ENCODE assay signal across 8 cellular contexts in genomic region chr6:79630400-79630882, GRCh38. TPM values are rescaled to one million over a fixed set of nuclear protein-coding genes. Genes with fewer than 3 reads are reported as not detected.
DNase-seq lines count a peak whose midpoint lies in the region; ATAC-seq and TF ChIP-seq lines count a peak whose summit lies in the region.

No MANE protein-coding gene starts in this region.

- WGBS in IMR-90 (ENCODE audit: extremely low coverage in 2 of 2, insufficient read length in 1 of 2), 2 experiments, result 0% methylated on average over 1 of the region's 8 CpGs; no CpG with 5 or more reads in 1 of the 2 experiments

- H3K56ac ChIP-seq in IMR-90 (ENCODE audit: extremely low read depth, insufficient read depth, low read length), result no peak overlapping the region

- H3K4me3 ChIP-seq in ACC112 (ENCODE audit: low read depth, low read length) (peak overlapping the region; percentile 97), IMR-90 (ENCODE audit: insufficient read depth, low read depth, low read length) (peak overlapping the region; percentile 78)

- no peak overlapping the region for H2BK5ac ChIP-seq in IMR-90 (ENCODE audit: low read depth, low read length, poor library complexity, severe bottlenecking)

- no peak overlapping the region for H3K14ac ChIP-seq in IMR-90 (replicated peaks; ENCODE audit: low read depth, low read length)

- H2BK120ac ChIP-seq in IMR-90 (ENCODE audit: low read depth, low read length), result no peak overlapping the region

- CTCF ChIA-PET in IMR-90 (lab: Yijun Ruan, JAX), result no interaction called here

- ATAC-seq in IMR-90 (ENCODE audit: low read depth) (no peak), GM18861 (IDR thresholded peaks at IDR 0.05; ENCODE audit: unreplicated experiment) (no peak)
- no peak for ATAC-seq in naive thymus-derived CD8-positive, alpha-beta T cell

- H4K91ac ChIP-seq in IMR-90 (ENCODE audit: insufficient read depth, low read depth, low read length), result no peak overlapping the region

- H3K4me1 Mint-ChIP-seq in dendritic cell treated with granulocyte-macrophage colony-stimulating factor and Interleukin-4, amounts not matched to agents 40 ng/mL and 50 ng/mL, for 4 days (ENCODE audit: low read depth), result peaks cover 14% of the 10 kb centered on the region
- H3K4me1 Mint-ChIP-seq in naive thymus-derived CD8-positive, alpha-beta T cell, result peaks cover 5 to 15% (median 11%) of the 10 kb centered on the region in 4 donors

- H3K79me2 ChIP-seq in ACC112 (ENCODE audit: control insufficient read depth, insufficient read depth, low read length, unreplicated experiment), result no peaks in the 10 kb centered on the region

- peak overlapping the region; percentile 96 for H3K4me2 ChIP-seq in IMR-90 (ENCODE audit: low read depth, low read length)

- H4K5ac ChIP-seq in IMR-90 (ENCODE audit: low read depth, low read length), result no peak overlapping the region

- peak overlapping the region; percentile 11 for H3K27ac Mint-ChIP-seq in dendritic cell treated with granulocyte-macrophage colony-stimulating factor and Interleukin-4, amounts not matched to agents 40 ng/mL and 50 ng/mL, for 4 days
- H3K27ac Mint-ChIP-seq in naive thymus-derived CD8-positive, alpha-beta T cell, result peak overlapping the region in 2 of 10 donors; percentile 43 to 70

- no peak for TF ChIP-seq CTCF in IMR-90 (conservative IDR thresholded peaks at IDR 0.05; ENCODE audit: low read depth, low read length)

- H3K9me1 ChIP-seq in IMR-90 (ENCODE audit: insufficient read depth, low read length), result peaks cover 5% of the 10 kb centered on the region

- no peaks in the 10 kb centered on the region for H3K36me3 Mint-ChIP-seq in dendritic cell treated with granulocyte-macrophage colony-stimulating factor and Interleukin-4, amounts not matched to agents 40 ng/mL and 50 ng/mL, for 4 days (ENCODE audit: low read depth)
- H3K36me3 Mint-ChIP-seq in naive thymus-derived CD8-positive, alpha-beta T cell, result no peaks in the 10 kb centered on the region

- peaks cover 35% of the 10 kb centered on the region for H3K27me3 Mint-ChIP-seq in dendritic cell treated with granulocyte-macrophage colony-stimulating factor and Interleukin-4, amounts not matched to agents 40 ng/mL and 50 ng/mL, for 4 days
- H3K27me3 Mint-ChIP-seq in naive thymus-derived CD8-positive, alpha-beta T cell, result peaks cover 18 to 45% (median 30%) of the 10 kb centered on the region in 5 donors

- H2AFZ ChIP-seq in ACC112 (ENCODE audit: low read length, unreplicated experiment), result peak overlapping the region; percentile 87
- H2AFZ ChIP-seq in IMR-90 (replicated peaks; ENCODE audit: low read length, poor library complexity), result peak overlapping the region; percentile 93

- no peak for TF ChIP-seq RAD21 in IMR-90 (IDR thresholded peaks at IDR 0.05; ENCODE audit: low read length)

- no peaks in the 10 kb centered on the region for H3K36me3 ChIP-seq in ACC112 (ENCODE audit: insufficient read depth, low read length)
- no peaks in the 10 kb centered on the region for H3K36me3 ChIP-seq in IMR-90 (ENCODE audit: control insufficient read depth, insufficient read depth, low read length)

- H3K27ac ChIP-seq in ACC112 (ENCODE audit: low read depth, low read length), result no peak overlapping the region
- no peak overlapping the region for H3K27ac ChIP-seq in IMR-90 (ENCODE audit: insufficient read depth, low read length)

- DNase-seq in IMR-90, result no peak
- no peak for DNase-seq in naive thymus-derived CD8-positive, alpha-beta T cell
- no peak for DNase-seq in hepatic stellate cell (ENCODE audit: low spot score)
- DNase-seq in amygdala (lab: John Stamatoyannopoulos, UW), result no peak
- no peak for DNase-seq in NCI-H345 treated with DMSO at 0.1 percent for 48 hours (lab: John Stamatoyannopoulos, UW; ENCODE audit: unreplicated experiment)

- H3K27me3 ChIP-seq in ACC112 (ENCODE audit: insufficient read depth, low read length) (peaks cover 37% of the 10 kb centered on the region), IMR-90 (ENCODE audit: control insufficient read depth, insufficient read depth, low read length) (peaks cover 2% of the 10 kb centered on the region)

- no peak overlapping the region for H2AK5ac ChIP-seq in IMR-90 (ENCODE audit: low read depth, low read length)

- no peak overlapping the region for H4K8ac ChIP-seq in IMR-90 (ENCODE audit: low read depth in 2 of 2, low read length in 2 of 2)

- H3K23ac ChIP-seq in IMR-90 (ENCODE audit: low read depth, low read length), result no peak overlapping the region

- no peak overlapping the region for H2BK20ac ChIP-seq in IMR-90 (ENCODE audit: low read depth, low read length)

- POLR2A ChIA-PET in IMR-90 (lab: Charles Lee; ENCODE audit: unreplicated experiment), result interaction anchor here (0.6 kb wide), 1 partner anchor 14 kb away, joined by 5 read pairs; no protein-coding TSS in a partner anchor
- POLR2A ChIA-PET in naive thymus-derived CD8-positive, alpha-beta T cell (lab: Charles Lee), result interaction anchor here (1.2 to 1.8 kb wide), 2 partner anchors 8 to 10 kb away, joined by 4 to 7 read pairs; no protein-coding TSS in a partner anchor

- BruUV-seq in IMR-90 (replicated peaks; lab: Mats Ljungman, UMichigan), result no TSS peak

- H3K4ac ChIP-seq in IMR-90 (ENCODE audit: low read depth, low read length), result no peak overlapping the region

- intact Hi-C loops in IMR-90 (cut with micrococcal nuclease), result no loop called here
- intact Hi-C loops in dendritic cell treated with granulocyte-macrophage colony-stimulating factor and Interleukin-4, amounts not matched to agents 40 ng/mL and 50 ng/mL, for 4 days (cut with micrococcal nuclease), result no loop called here

- no peaks in the 10 kb centered on the region; a peak in 1 of 4 replicates for H3K79me1 ChIP-seq in IMR-90 (ENCODE audit: low read depth in 1 of 2, low read length in 2 of 2)

- dilution Hi-C loops in IMR-90 (cut with HindIII; ENCODE audit: low sequenced_read_pairs, unreplicated experiment), result no loop called here

- no peaks in the 10 kb centered on the region for H3K9me3 ChIP-seq in IMR-90 (ENCODE audit: control insufficient read depth, insufficient read depth, low read length)

- no peaks in the 10 kb centered on the region for H4K20me1 ChIP-seq in IMR-90 (ENCODE audit: insufficient read depth, low read length)

- H3K9me3 Mint-ChIP-seq in dendritic cell treated with granulocyte-macrophage colony-stimulating factor and Interleukin-4, amounts not matched to agents 40 ng/mL and 50 ng/mL, for 4 days, result no peaks in the 10 kb centered on the region
- no peaks in the 10 kb centered on the region for H3K9me3 Mint-ChIP-seq in naive thymus-derived CD8-positive, alpha-beta T cell

- H2BK15ac ChIP-seq in IMR-90 (ENCODE audit: low read depth, low read length), result no peak overlapping the region

- H2AK9ac ChIP-seq in IMR-90 (replicated peaks; ENCODE audit: low read depth, low read length, poor library complexity), result peak overlapping the region; percentile 32

- no peaks in the 10 kb centered on the region for H3K4me1 ChIP-seq in ACC112 (ENCODE audit: control insufficient read depth, insufficient read depth, low read length, unreplicated experiment)
- H3K4me1 ChIP-seq in IMR-90 (ENCODE audit: control insufficient read depth, insufficient read depth, low read length), result peaks cover 6% of the 10 kb centered on the region; the same call in 1 of the 2 replicates

- in situ Hi-C loops in IMR-90 (cut with MboI; ENCODE audit: low sequenced_read_pairs), result no loop called here

- H3K9ac ChIP-seq in IMR-90 (ENCODE audit: low read depth, low read length), result no peak overlapping the region

- TF ChIP-seq POLR2A in IMR-90 (IDR thresholded peaks at IDR 0.05; ENCODE audit: low read depth, low read length), result no peak

- H3K4me3 Mint-ChIP-seq in dendritic cell treated with granulocyte-macrophage colony-stimulating factor and Interleukin-4, amounts not matched to agents 40 ng/mL and 50 ng/mL, for 4 days, result peak overlapping the region; percentile 83
- peak overlapping the region; percentile 78 to 92 (median 86) for H3K4me3 Mint-ChIP-seq in naive thymus-derived CD8-positive, alpha-beta T cell

- no peak overlapping the region for H3K18ac ChIP-seq in IMR-90 (ENCODE audit: low read depth, low read length)

TF ChIP-seq in IMR-90, 13 proteins besides CTCF, POLR2A, EP300 and RAD21 (continues in another document):
- TF ChIP-seq FOS (IDR thresholded peaks at IDR 0.05; ENCODE audit: low read depth, low read length) (no peak), MAZ (IDR thresholded peaks at IDR 0.05; ENCODE audit: borderline replicate concordance, low read depth, low read length) (no peak), RFX5 (IDR thresholded peaks at IDR 0.05; ENCODE audit: low read depth, low read length) (no peak), MXI1 (IDR thresholded peaks at IDR 0.05; ENCODE audit: borderline replicate concordance, low read depth, low read length) (no peak), CHD1 (IDR thresholded peaks at IDR 0.05; ENCODE audit: low read depth, low read length) (no peak), RCOR1 (IDR thresholded peaks at IDR 0.05; ENCODE audit: insufficient replicate concordance, low read length) (no peak), USF2 (IDR thresholded peaks at IDR 0.05; ENCODE audit: low read depth, low read length) (no peak), CEBPB (IDR thresholded peaks at IDR 0.05; ENCODE audit: low read depth, low read length) (no peak), MAFK (IDR thresholded peaks at IDR 0.05; ENCODE audit: low read depth, low read length) (no peak), BHLHE40 (IDR thresholded peaks at IDR 0.05; ENCODE audit: low read depth, low read length) (no peak), SMC3 (IDR thresholded peaks at IDR 0.05; ENCODE audit: low read depth, low read length) (no peak)

RNA-seq across cellular contexts. Expression of gene SH3BGRL2, which starts 0.7 kb away (rescaled TPM):
- total RNA-seq in IMR-90 (2012; rRNA removed), result 5.6 and 9.7 TPM in 2 replicates
- polyA plus RNA-seq in IMR-90 (2012; rRNA removed), result 1.7 and 2.4 TPM in 2 replicates
- polyA plus RNA-seq in IMR-90 (2012; cell fraction: cytosol; rRNA removed), result 0.53 and 0.80 TPM in 2 replicates
- 0.22 and 1.4 TPM in 2 replicates for polyA plus RNA-seq in IMR-90 (2012; cell fraction: nucleus; rRNA removed; ENCODE audit: low replicate concordance)
- total RNA-seq in naive thymus-derived CD8-positive, alpha-beta T cell, result 10 to 100 TPM; 21.3 to 23.4 TPM
- polyA plus RNA-seq in naive thymus-derived CD8-positive, alpha-beta T cell, result 1 to 10 TPM; 1.3 to 3.7 (median 2.6) TPM
